ENCODE assay signal across 10 cellular contexts in genomic region chr5:154761062-154761740, GRCh38. TPM values are rescaled to one million over a fixed set of nuclear protein-coding genes. Genes with fewer than 3 reads are reported as not detected.
DNase-seq lines count a peak whose midpoint lies in the region; ATAC-seq and TF ChIP-seq lines count a peak whose summit lies in the region.
"Had no signal": no experiment of that assay in that cellular context is flagged by ENCODE, and none has a peak within 500 bp of the region (broad histone marks: within the 10 kb centered on the region; RNA-seq: fewer than 3 reads in every experiment).

No MANE protein-coding gene starts in this region.

- H3K4me3 Mint-ChIP-seq in activated CD8-positive, alpha-beta T cell treated with anti-CD3 and anti-CD28 coated beads, Interleukin-2, amount 10 ng/mL, durations not matched to agents 7 days and 5 days: peak overlapping the region; percentile 36

- H3K27ac Mint-ChIP-seq in activated CD8-positive, alpha-beta T cell treated with anti-CD3 and anti-CD28 coated beads, Interleukin-2, amount 10 ng/mL, durations not matched to agents 7 days and 5 days: peak overlapping the region; percentile 59

- H3K9me3 ChIP-seq in trophoblast cell (ENCODE audit: insufficient read depth, low read depth, low read length) (no peaks in the 10 kb centered on the region), lower lobe of right lung (no peaks in the 10 kb centered on the region), prostate gland (no peaks in the 10 kb centered on the region), A673 (ENCODE audit: low read depth, low read length, poor library complexity, severe bottlenecking) (no peaks in the 10 kb centered on the region)
- H3K9me3 ChIP-seq: thoracic aorta had no signal

- no peak for TF ChIP-seq POLR2A in prostate gland (IDR thresholded peaks at IDR 0.05)

- peak overlapping the region; percentile 93 for H3K4ac ChIP-seq in trophoblast cell (ENCODE audit: low read depth, low read length)

- H4K12ac ChIP-seq in trophoblast cell (ENCODE audit: low read depth, low read length): no peak overlapping the region

- WGBS in trophoblast cell (ENCODE audit: extremely low coverage, insufficient coverage, insufficient read length): no CpG with 5 or more reads among the region's 5 CpGs
- WGBS in prostate gland: 52% methylated on average over 5 of the region's 5 CpGs

- no peaks in the 10 kb centered on the region for H3K27me3 Mint-ChIP-seq in activated CD8-positive, alpha-beta T cell treated with anti-CD3 and anti-CD28 coated beads, Interleukin-2, amount 10 ng/mL, durations not matched to agents 7 days and 5 days (ENCODE audit: low read depth)

- H2BK5ac ChIP-seq in trophoblast cell (ENCODE audit: low read depth, low read length, poor library complexity): no peak overlapping the region

- no peak overlapping the region for H4K91ac ChIP-seq in trophoblast cell (ENCODE audit: low read depth, low read length)

- H3K23ac ChIP-seq in trophoblast cell (ENCODE audit: low read length): no peak overlapping the region

- no TSS peak for BruUV-seq in A673 (replicated peaks; lab: Mats Ljungman, UMichigan)

- POLR2A ChIA-PET in activated CD8-positive, alpha-beta T cell treated with anti-CD3 and anti-CD28 coated beads, Interleukin-2, amount 10 ng/mL, durations not matched to agents 7 days and 5 days (lab: Charles Lee): interaction anchor here (0.7 to 1.1 kb wide), 2 partner anchors 10 to 97 kb away, joined by 3 to 5 read pairs; partner anchors contain the start of gene CNOT8
- POLR2A ChIA-PET in A673 (lab: Charles Lee; ENCODE audit: low non-redundant PET): no interaction called here

- no peak overlapping the region for H2BK12ac ChIP-seq in trophoblast cell (ENCODE audit: low read length)

- DNase-seq in activated CD8-positive, alpha-beta T cell treated with anti-CD3 and anti-CD28 coated beads, Interleukin-2, amount 10 ng/mL, durations not matched to agents 7 days and 5 days: peak; percentile 37
- DNase-seq in trophoblast cell: no peak
- no peak for DNase-seq in lower lobe of right lung
- no peak for DNase-seq in prostate gland (ENCODE audit: low spot score)
- no peak for DNase-seq in A673 (ENCODE audit: low spot score)
- DNase-seq: dorsolateral prefrontal cortex had no signal

- no peak overlapping the region for H3K4me2 ChIP-seq in trophoblast cell (ENCODE audit: low read length)

- H3K79me2 ChIP-seq in trophoblast cell (ENCODE audit: control insufficient read depth, insufficient read depth, low read length, poor library complexity): peaks cover 40% of the 10 kb centered on the region

- CTCF ChIA-PET in activated CD8-positive, alpha-beta T cell treated with anti-CD3 and anti-CD28 coated beads, Interleukin-2, amount 10 ng/mL, durations not matched to agents 7 days and 5 days (lab: Charles Lee): interaction anchor here (0.6 to 1.8 kb wide), 2 partner anchors 50 to 297 kb away, joined by 3 to 5 read pairs; no protein-coding TSS in a partner anchor
- CTCF ChIA-PET in A673 (lab: Charles Lee): no interaction called here

- H3K4me1 ChIP-seq in trophoblast cell (ENCODE audit: control insufficient read depth in 1 of 2, insufficient read depth in 2 of 2, low read length in 2 of 2): peaks cover under 1 to 15% of the 10 kb centered on the region in 2 experiments
- peaks cover 66% of the 10 kb centered on the region for H3K4me1 ChIP-seq in lower lobe of right lung
- H3K4me1 ChIP-seq in prostate gland (replicated peaks): peaks cover 6% of the 10 kb centered on the region
- peaks cover 31% of the 10 kb centered on the region for H3K4me1 ChIP-seq in A673 (ENCODE audit: insufficient read depth, low read length, poor library complexity, severe bottlenecking)

- H3K36me3 ChIP-seq in trophoblast cell (ENCODE audit: control insufficient read depth in 1 of 2, insufficient read depth in 2 of 2, low read length in 2 of 2): no peaks in the 10 kb centered on the region
- no peaks in the 10 kb centered on the region for H3K36me3 ChIP-seq in lower lobe of right lung
- H3K36me3 ChIP-seq in prostate gland: no peaks in the 10 kb centered on the region
- no peaks in the 10 kb centered on the region for H3K36me3 ChIP-seq in A673 (ENCODE audit: insufficient read depth, low read length, poor library complexity, severe bottlenecking)
- H3K36me3 ChIP-seq: thoracic aorta had no signal

- H3K9me3 Mint-ChIP-seq in activated CD8-positive, alpha-beta T cell treated with anti-CD3 and anti-CD28 coated beads, Interleukin-2, amount 10 ng/mL, durations not matched to agents 7 days and 5 days (ENCODE audit: insufficient read depth): no peaks in the 10 kb centered on the region
- H3K9me3 Mint-ChIP-seq: nephron had no signal

- H3K36me3 Mint-ChIP-seq in activated CD8-positive, alpha-beta T cell treated with anti-CD3 and anti-CD28 coated beads, Interleukin-2, amount 10 ng/mL, durations not matched to agents 7 days and 5 days (ENCODE audit: low read depth): peaks cover 24% of the 10 kb centered on the region

- no peaks in the 10 kb centered on the region for H3K27me3 ChIP-seq in trophoblast cell (ENCODE audit: insufficient read depth, low read length)
- H3K27me3 ChIP-seq in lower lobe of right lung (ENCODE audit: low read depth): no peaks in the 10 kb centered on the region
- no peaks in the 10 kb centered on the region for H3K27me3 ChIP-seq in prostate gland (replicated peaks; ENCODE audit: insufficient read depth)
- H3K27me3 ChIP-seq in A673 (replicated peaks; ENCODE audit: insufficient read depth, low read depth, low read length, poor library complexity): no peaks in the 10 kb centered on the region
- H3K27me3 ChIP-seq: dorsolateral prefrontal cortex had no signal

- intact Hi-C loops in lower lobe of right lung (cut with DNase I) (no loop called here), prostate gland (cut with DNase I) (no loop called here), A673 (cut with micrococcal nuclease; ENCODE audit: unreplicated experiment) (no loop called here)

- ATAC-seq in GM19035 (IDR thresholded peaks at IDR 0.05; ENCODE audit: unreplicated experiment): peak; percentile 34
- ATAC-seq in HG02798 (IDR thresholded peaks at IDR 0.05; ENCODE audit: poor library complexity, unreplicated experiment): peak; percentile 54
- ATAC-seq in activated CD8-positive, alpha-beta T cell treated with anti-CD3 and anti-CD28 coated beads, Interleukin-2, amount 10 ng/mL, durations not matched to agents 7 days and 5 days: peak; percentile 7
- no peak for ATAC-seq in lower lobe of right lung

- H3K79me1 ChIP-seq in trophoblast cell (ENCODE audit: low read length): peaks cover 9% of the 10 kb centered on the region

- no peak overlapping the region for H3K9ac ChIP-seq in trophoblast cell (ENCODE audit: low read length)

- no peak overlapping the region for H3K18ac ChIP-seq in trophoblast cell (ENCODE audit: low read length)

- H3K4me1 Mint-ChIP-seq in activated CD8-positive, alpha-beta T cell treated with anti-CD3 and anti-CD28 coated beads, Interleukin-2, amount 10 ng/mL, durations not matched to agents 7 days and 5 days (ENCODE audit: low read depth): peaks cover 65% of the 10 kb centered on the region

- H2AFZ ChIP-seq in trophoblast cell (ENCODE audit: insufficient read depth, low read length, poor library complexity): no peak overlapping the region

- TF ChIP-seq CTCF in lower lobe of right lung (IDR thresholded peaks at IDR 0.05): no peak
- TF ChIP-seq CTCF in prostate gland (IDR thresholded peaks at IDR 0.05): no peak
- no peak for TF ChIP-seq CTCF in A673 (conservative IDR thresholded peaks at IDR 0.05; ENCODE audit: low read depth, low read length)

- H4K8ac ChIP-seq in trophoblast cell (ENCODE audit: low read depth, low read length): no peak overlapping the region

- no peak overlapping the region for H2AK5ac ChIP-seq in trophoblast cell (ENCODE audit: low read length)

- H3K27ac ChIP-seq in trophoblast cell (ENCODE audit: low read depth, low read length): no peak overlapping the region
- H3K27ac ChIP-seq in lower lobe of right lung: no peak overlapping the region
- no peak overlapping the region for H3K27ac ChIP-seq in prostate gland
- H3K27ac ChIP-seq in A673 (ENCODE audit: low read depth, low read length, poor library complexity, severe bottlenecking): no peak overlapping the region
- H3K27ac ChIP-seq: thoracic aorta had no signal

- H3K4me3 ChIP-seq in trophoblast cell (ENCODE audit: low read depth, low read length): no peak overlapping the region
- H3K4me3 ChIP-seq in lower lobe of right lung: no peak overlapping the region
- H3K4me3 ChIP-seq in prostate gland: no peak overlapping the region
- no peak overlapping the region for H3K4me3 ChIP-seq in A673 (ENCODE audit: low read depth, low read length, poor library complexity, severe bottlenecking)
- H3K4me3 ChIP-seq: dorsolateral prefrontal cortex, thoracic aorta had no signal

- H3K14ac ChIP-seq in trophoblast cell (ENCODE audit: low read length): no peak overlapping the region

- no peak overlapping the region for H2BK120ac ChIP-seq in trophoblast cell (ENCODE audit: insufficient read depth, low read length, poor library complexity)

RNA-seq across cellular contexts. Expression of gene LARP1, which starts 6.0 kb away (rescaled TPM):
- total RNA-seq in activated CD8-positive, alpha-beta T cell treated with anti-CD3 and anti-CD28 coated beads, Interleukin-2, amount 10 ng/mL, durations not matched to agents 7 days and 5 days: 100 to 1,000 TPM; 201 to 208 TPM
- 106 and 113 TPM in 2 replicates for polyA plus RNA-seq in trophoblast cell (2013)
- total RNA-seq in lower lobe of right lung (143 TPM), prostate gland (100 to 1,000 TPM in 1 of 2 donors, 10 to 100 TPM in 1; 83.9 to 163 TPM), A673 (2021) (257 and 269 TPM in 2 replicates)

Comparison
In these comparisons a context has a peak if more than half of its experiments do, and no peak if none do; other contexts are left out.
1. ATAC-seq: peak in GM19035 (single experiment), HG02798 (single experiment) and activated CD8-positive, alpha-beta T cell treated with anti-CD3 and anti-CD28 coated beads, Interleukin-2, amount 10 ng/mL, durations not matched to agents 7 days and 5 days (single experiment); none in lower lobe of right lung (0 of 2).